In genomic region chr3:143001369-143002082, GRCh38 we compare ENCODE assay signal across 8 cellular contexts. TPM values are rescaled to one million over a fixed set of nuclear protein-coding genes. Genes with fewer than 3 reads are reported as not detected.
DNase-seq lines count a peak whose midpoint lies in the region; ATAC-seq and TF ChIP-seq lines count a peak whose summit lies in the region.

Gene U2SURP, plus strand, starts transcription at chr3:143001570. Its CDS starts 59 bp downstream, at chr3:143001629.

- intact Hi-C loops in transverse colon (cut with DNase I; ENCODE audit: low total_unique reads): loop anchor here (10.0 kb wide), 1 partner anchor 427 kb away; the partner anchor contains the start of gene ATR

- peak within 1 kb of the TSS; percentile 96 for H3K4me2 ChIP-seq in trophoblast cell (ENCODE audit: low read length)

- peak within 1 kb of the TSS; percentile 99 for H3K4me3 ChIP-seq in GM12875 (ENCODE audit: low read depth, low read length)
- H3K4me3 ChIP-seq in adipocyte (ENCODE audit: low read length): peak within 1 kb of the TSS; percentile 97
- peak within 1 kb of the TSS; percentile 76 for H3K4me3 ChIP-seq in cardiac muscle cell
- peak within 1 kb of the TSS; percentile 98 for H3K4me3 ChIP-seq in trophoblast cell (ENCODE audit: low read depth, low read length)
- H3K4me3 ChIP-seq in transverse colon: peak within 1 kb of the TSS; percentile 70 to 97 (median 84)

- WGBS in trophoblast cell (ENCODE audit: extremely low coverage, insufficient coverage, insufficient read length): no CpG with 5 or more reads among the region's 55 CpGs
- 0% methylated on average over 3 to 51 of the region's 55 CpGs for WGBS in transverse colon (ENCODE audit: low coverage in 1 of 2), 2 donors

- peak within 1 kb of the TSS; percentile 75 for H3K14ac ChIP-seq in trophoblast cell (ENCODE audit: low read length)

- TF ChIP-seq POLR2A in transverse colon (IDR thresholded peaks at IDR 0.05): peak; percentile 77

- H3K4me1 ChIP-seq in adipocyte (ENCODE audit: control insufficient read depth, insufficient read depth, low read length) (peaks cover 34% of the 10 kb centered on the region), cardiac muscle cell (ENCODE audit: low read depth) (peaks cover 14% of the 10 kb centered on the region), trophoblast cell (ENCODE audit: control insufficient read depth in 1 of 2, insufficient read depth in 2 of 2, low read length in 2 of 2) (peaks cover 0 to 4% of the 10 kb centered on the region in 2 experiments), transverse colon (peaks cover 13 to 46% (median 24%) of the 10 kb centered on the region in 4 donors)

- H3K23ac ChIP-seq in trophoblast cell (ENCODE audit: low read length): no peak within 1 kb of the TSS

- peak within 1 kb of the TSS; percentile 55 for H2AK5ac ChIP-seq in trophoblast cell (ENCODE audit: low read length)

- H3K4ac ChIP-seq in trophoblast cell (ENCODE audit: low read depth, low read length): peak within 1 kb of the TSS; percentile 60

- H2BK5ac ChIP-seq in trophoblast cell (ENCODE audit: low read depth, low read length, poor library complexity): peak within 1 kb of the TSS; percentile 48

- H3K9me3 ChIP-seq in adipocyte (ENCODE audit: control insufficient read depth, low read length) (no peaks in the 10 kb centered on the region), cardiac muscle cell (ENCODE audit: low read depth) (no peaks in the 10 kb centered on the region), trophoblast cell (ENCODE audit: insufficient read depth, low read depth, low read length) (no peaks in the 10 kb centered on the region), transverse colon (no peaks in the 10 kb centered on the region)

- peak; percentile 92 for ATAC-seq in HG02798 (IDR thresholded peaks at IDR 0.05; ENCODE audit: poor library complexity, unreplicated experiment)

- in situ Hi-C loops in transverse colon (cut with MboI; ENCODE audit: low pct_ligation_motif_present in 1 of 4, low pct_unique_long_range_greater_than_20kb in 1 of 4, low sequenced_read_pairs in 3 of 4): no loop called here

- no peaks in the 10 kb centered on the region for H3K36me3 ChIP-seq in adipocyte (ENCODE audit: control insufficient read depth, insufficient read depth, low read length, severe bottlenecking)
- no peaks in the 10 kb centered on the region for H3K36me3 ChIP-seq in cardiac muscle cell
- no peaks in the 10 kb centered on the region for H3K36me3 ChIP-seq in trophoblast cell (ENCODE audit: control insufficient read depth in 1 of 2, insufficient read depth in 2 of 2, low read length in 2 of 2)
- H3K36me3 ChIP-seq in transverse colon: no peaks in the 10 kb centered on the region

- H3K27me3 ChIP-seq in adipocyte (replicated peaks; ENCODE audit: control insufficient read depth, insufficient read depth, low read length) (no peaks in the 10 kb centered on the region), cardiac muscle cell (no peaks in the 10 kb centered on the region), trophoblast cell (ENCODE audit: insufficient read depth, low read length) (no peaks in the 10 kb centered on the region), transverse colon (no peaks in the 10 kb centered on the region)

- TF ChIP-seq EP300 in transverse colon (IDR thresholded peaks at IDR 0.05; ENCODE audit: low read depth): peak; percentile 12

- H3K18ac ChIP-seq in trophoblast cell (ENCODE audit: low read length): peak within 1 kb of the TSS; percentile 85

- H3K9ac ChIP-seq in adipocyte (ENCODE audit: low read length) (peak within 1 kb of the TSS; percentile 95), trophoblast cell (ENCODE audit: low read length) (peak within 1 kb of the TSS; percentile 95)

- H3K79me1 ChIP-seq in trophoblast cell (ENCODE audit: low read length): peaks cover 8% of the 10 kb centered on the region

- peak within 1 kb of the TSS; percentile 14 for H2BK120ac ChIP-seq in trophoblast cell (ENCODE audit: insufficient read depth, low read length, poor library complexity)

- DNase-seq in NCI-H1436 (lab: John Stamatoyannopoulos, UW): peak; percentile 98
- DNase-seq in T follicular helper cell (ENCODE audit: low read depth): peak; percentile 90
- DNase-seq in adipocyte (ENCODE audit: low read depth): peak; percentile 99
- DNase-seq in cardiac muscle cell (ENCODE audit: low read depth in 1 of 2, low spot score in 1 of 2): peak; percentile 99 to 100
- peak; percentile 99 to 100 for DNase-seq in trophoblast cell
- peak; percentile 97 for DNase-seq in transverse colon

- peak within 1 kb of the TSS; percentile 98 for H3K27ac ChIP-seq in cardiac muscle cell
- peak within 1 kb of the TSS; percentile 88 for H3K27ac ChIP-seq in trophoblast cell (ENCODE audit: low read depth, low read length)
- peak within 1 kb of the TSS; percentile 91 to 94 (median 92) for H3K27ac ChIP-seq in transverse colon

- peaks cover 9% of the 10 kb centered on the region for H3K79me2 ChIP-seq in trophoblast cell (ENCODE audit: control insufficient read depth, insufficient read depth, low read length, poor library complexity)

- TF ChIP-seq CTCF in GM12875 (IDR thresholded peaks at IDR 0.05; ENCODE audit: borderline replicate concordance, insufficient read depth, low read depth, low read length) (no peak), cardiac muscle cell (IDR thresholded peaks at IDR 0.05; ENCODE audit: low read depth, low read length) (no peak), transverse colon (IDR thresholded peaks at IDR 0.05) (peak in 3 of 5 experiments; percentile 11 to 48 (median 29))

- peak within 1 kb of the TSS; percentile 69 for H2AFZ ChIP-seq in trophoblast cell (ENCODE audit: insufficient read depth, low read length, poor library complexity)

- H2BK12ac ChIP-seq in trophoblast cell (ENCODE audit: low read length): no peak within 1 kb of the TSS

- peak within 1 kb of the TSS; percentile 67 for H4K91ac ChIP-seq in trophoblast cell (ENCODE audit: low read depth, low read length)

- peak within 1 kb of the TSS; percentile 96 for H4K8ac ChIP-seq in trophoblast cell (ENCODE audit: low read depth, low read length)

- H4K12ac ChIP-seq in trophoblast cell (ENCODE audit: low read depth, low read length): peak within 1 kb of the TSS; percentile 79

RNA-seq across cellular contexts. Expression of gene U2SURP, which starts in this region (rescaled TPM):
- total RNA-seq in cardiac muscle cell: 30.1 and 89.0 TPM in 2 replicates
- 66.4 and 91.5 TPM in 2 replicates for polyA plus RNA-seq in cardiac muscle cell
- 67.2 and 70.3 TPM in 2 replicates for polyA plus RNA-seq in trophoblast cell (2013)
- 100 to 1,000 TPM in 1 of 4 donors, 10 to 100 TPM in 3; 36.7 to 180 (median 79.3) TPM for total RNA-seq in transverse colon

Comparison
In these comparisons a context has a peak if more than half of its experiments do, and no peak if none do; other contexts are left out.
1. Peak in every context shown above with its lines: DNase-seq, ATAC-seq, H3K4me3 ChIP-seq and H3K27ac ChIP-seq.
2. CTCF ChIP-seq: peak in transverse colon (3 of 5); none in GM12875 (single experiment) and cardiac muscle cell (single experiment).